ENCODE assay signal across 1 cellular context in genomic region chr7:32650356-32650755, GRCh38.
TF ChIP-seq lines count a peak whose summit lies in the region.

No MANE protein-coding gene starts in this region.

TF ChIP-seq in K562, 482 proteins besides CTCF, POLR2A, EP300 and RAD21:
- peak; percentile 76 for TF ChIP-seq RBM25 (IDR thresholded peaks at IDR 0.05; ENCODE audit: low read depth, low read length, severe bottlenecking)
